In the genomic region with DNA sequence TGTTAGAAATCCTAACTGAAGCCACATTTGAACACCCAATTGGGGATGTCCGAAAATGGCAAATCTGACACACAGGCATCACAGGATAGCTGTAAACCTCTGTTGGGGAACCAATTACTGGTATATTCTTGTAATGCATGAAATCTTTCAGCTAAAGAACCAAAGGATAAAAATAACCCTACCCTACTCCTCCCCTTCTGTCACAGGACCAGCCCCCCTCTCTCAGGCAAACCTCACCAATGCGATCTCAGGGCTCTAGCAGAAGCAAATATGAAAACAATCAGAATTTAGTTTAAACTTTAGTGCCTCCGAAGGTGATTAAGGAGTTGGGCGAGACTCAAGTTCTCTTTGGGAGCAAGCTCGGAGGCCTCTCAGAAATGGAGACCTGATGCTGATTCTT, we compare ENCODE assay signal across 35 cellular contexts.
"Had no signal": no experiment of that assay in that cellular context is flagged by ENCODE, and none has a peak within 500 bp of the region (broad histone marks: within the 10 kb centered on the region; RNA-seq: fewer than 3 reads in every experiment).

No MANE protein-coding gene starts in this region.

- H3K36me3 ChIP-seq: MG63 had no signal

- H3K27me3 ChIP-seq: MG63 had no signal

- H3K9me3 ChIP-seq: MG63 had no signal

- DNase-seq: Karpas-422, Kasumi-1, KBM-7, KG1, MG63, MM.1S, MV-4-11, NCI-H1048, NCI-H1092, NCI-H1092 treated with DMSO at 0.1 percent for 48 hours, NCI-H1105, NCI-H1105 treated with DMSO at 0.1 percent for 48 hours, NCI-H1417, NCI-H1417 treated with DMSO at 0.1 percent for 48 hours, NCI-H1436, NCI-H1436 treated with DMSO at 0.1 percent for 48 hours, NCI-H146, NCI-H1694, NCI-H1694 treated with DMSO at 0.1 percent for 48 hours, NCI-H187, NCI-H187 treated with DMSO at 0.1 percent for 48 hours, NCI-H1930, NCI-H2029, NCI-H2029 treated with DMSO at 0.1 percent for 48 hours, NCI-H2081, NCI-H2081 treated with DMSO at 0.1 percent for 48 hours, NCI-H2107, NCI-H2171, NCI-H2171 treated with DMSO at 0.1 percent for 48 hours, NCI-H2227 treated with DMSO at 0.1 percent for 48 hours, NCI-H226, NCI-H345, NCI-H446, NCI-H446 treated with DMSO at 0.1 percent for 48 hours had no signal

- H3K4me2 ChIP-seq: KMS-11 had no signal

- H3K9ac ChIP-seq: KMS-11 had no signal

- H3K4me3 ChIP-seq: MG63 had no signal

- H3K27ac ChIP-seq: KMS-11 had no signal
